In genomic region chr20:62777528-62777830, GRCh38 we compare ENCODE assay signal across 14 cellular contexts. TPM values are rescaled to one million over a fixed set of nuclear protein-coding genes. Genes with fewer than 3 reads are reported as not detected.
A peak's percentile ranks its signal among the peaks of the same experiment; 100 is the strongest.
DNase-seq lines count a peak whose midpoint lies in the region; ATAC-seq and TF ChIP-seq lines count a peak whose summit lies in the region.
"Had no signal": no experiment of that assay in that cellular context is flagged by ENCODE, and none has a peak within 500 bp of the region (broad histone marks: within the 10 kb centered on the region; RNA-seq: fewer than 3 reads in every experiment).

No MANE protein-coding gene starts in this region.

- H3K27me3 ChIP-seq in OCI-LY3 (ENCODE audit: low read depth, low read length): peaks cover 11% of the 10 kb centered on the region
- H3K27me3 ChIP-seq: brain microvascular endothelial cell, upper lobe of left lung had no signal

- no peak overlapping the region for H3K4me3 Mint-ChIP-seq in activated naive CD4-positive, alpha-beta T cell treated with anti-CD3 and anti-CD28 coated beads, Interleukin-2, amount 10 ng/mL, durations not matched to agents 7 days and 5 days
- H3K4me3 Mint-ChIP-seq in stimulated activated naive B cell treated with anti-CD40 and anti-IgM and Interleukin-4, amounts not matched to agents 10 μg/mL and 1 μg/mL and 100 μg/mL, for 72 hours: no peak overlapping the region
- H3K4me3 Mint-ChIP-seq: mesothelial cell of epicardium had no signal

- H3K27ac Mint-ChIP-seq in activated naive CD4-positive, alpha-beta T cell treated with anti-CD3 and anti-CD28 coated beads, Interleukin-2, amount 10 ng/mL, durations not matched to agents 7 days and 5 days: peak overlapping the region; percentile 91
- H3K27ac Mint-ChIP-seq in stimulated activated naive B cell treated with anti-CD40 and anti-IgM and Interleukin-4, amounts not matched to agents 10 μg/mL and 1 μg/mL and 100 μg/mL, for 72 hours: peak overlapping the region; percentile 92
- H3K27ac Mint-ChIP-seq: mesothelial cell of epicardium had no signal

- CTCF ChIA-PET in activated naive CD4-positive, alpha-beta T cell treated with anti-CD3 and anti-CD28 coated beads, Interleukin-2, amount 10 ng/mL, durations not matched to agents 7 days and 5 days (lab: Charles Lee): no interaction called here

- peaks cover 14% of the 10 kb centered on the region for H3K27me3 Mint-ChIP-seq in activated naive CD4-positive, alpha-beta T cell treated with anti-CD3 and anti-CD28 coated beads, Interleukin-2, amount 10 ng/mL, durations not matched to agents 7 days and 5 days
- H3K27me3 Mint-ChIP-seq in stimulated activated naive B cell treated with anti-CD40 and anti-IgM and Interleukin-4, amounts not matched to agents 10 μg/mL and 1 μg/mL and 100 μg/mL, for 72 hours: no peaks in the 10 kb centered on the region

- no peak overlapping the region for H2AFZ ChIP-seq in OCI-LY3 (ENCODE audit: low read depth, low read length)
- H2AFZ ChIP-seq: GM23248 had no signal

- peaks cover 48% of the 10 kb centered on the region for H3K4me1 Mint-ChIP-seq in activated naive CD4-positive, alpha-beta T cell treated with anti-CD3 and anti-CD28 coated beads, Interleukin-2, amount 10 ng/mL, durations not matched to agents 7 days and 5 days
- peaks cover 26 to 32% of the 10 kb centered on the region in 2 donors for H3K4me1 Mint-ChIP-seq in stimulated activated naive B cell treated with anti-CD40 and anti-IgM and Interleukin-4, amounts not matched to agents 10 μg/mL and 1 μg/mL and 100 μg/mL, for 72 hours

- no peak for TF ChIP-seq CTCF in OCI-LY3 (IDR thresholded peaks at IDR 0.05; ENCODE audit: low read depth, low read length)

- H3K9ac ChIP-seq in OCI-LY3 (ENCODE audit: low read length): no peak overlapping the region
- H3K9ac ChIP-seq: GM23248 had no signal

- no peaks in the 10 kb centered on the region for H3K36me3 ChIP-seq in OCI-LY3 (replicated peaks; ENCODE audit: low read depth, low read length)
- H3K36me3 ChIP-seq: brain microvascular endothelial cell, gastrocnemius medialis, upper lobe of left lung had no signal

- DNase-seq in activated naive CD4-positive, alpha-beta T cell treated with anti-CD3 and anti-CD28 coated beads, Interleukin-2, amount 10 ng/mL, durations not matched to agents 7 days and 5 days: no peak
- DNase-seq in activated naive CD4-positive, alpha-beta T cell (lab: John Stamatoyannopoulos, UW): no peak
- DNase-seq in cerebellar cortex (ENCODE audit: low spot score) (peak; percentile 82), SKM-1 treated with dmso at 0.1 percent for 144 hours (lab: John Stamatoyannopoulos, UW; ENCODE audit: unreplicated experiment) (no peak), SK-N-DZ (ENCODE audit: low spot score) (no peak), NCI-H1694 (lab: John Stamatoyannopoulos, UW) (no peak)
- DNase-seq in stimulated activated naive B cell treated with anti-CD40 and anti-IgM and Interleukin-4, amounts not matched to agents 10 μg/mL and 1 μg/mL and 100 μg/mL, for 72 hours: no peak
- DNase-seq: brain microvascular endothelial cell, GM23248, posterior cingulate gyrus had no signal

- H3K4me2 ChIP-seq in OCI-LY3 (ENCODE audit: low read length): peak overlapping the region; percentile 67

- peaks cover 5% of the 10 kb centered on the region for H3K9me3 Mint-ChIP-seq in activated naive CD4-positive, alpha-beta T cell treated with anti-CD3 and anti-CD28 coated beads, Interleukin-2, amount 10 ng/mL, durations not matched to agents 7 days and 5 days
- H3K9me3 Mint-ChIP-seq in stimulated activated naive B cell treated with anti-CD40 and anti-IgM and Interleukin-4, amounts not matched to agents 10 μg/mL and 1 μg/mL and 100 μg/mL, for 72 hours: peaks cover 3 to 7% of the 10 kb centered on the region in 2 donors
- H3K9me3 Mint-ChIP-seq: mesothelial cell of epicardium had no signal

- no peaks in the 10 kb centered on the region for H3K9me3 ChIP-seq in OCI-LY3 (ENCODE audit: insufficient read depth, low read length)
- H3K9me3 ChIP-seq: gastrocnemius medialis, upper lobe of left lung had no signal

- H3K4me3 ChIP-seq in OCI-LY3 (ENCODE audit: low read length): peak overlapping the region; percentile 57
- H3K4me3 ChIP-seq: gastrocnemius medialis, GM23248, upper lobe of left lung had no signal

- H4K20me1 ChIP-seq in OCI-LY3 (ENCODE audit: insufficient read depth, low read length): no peaks in the 10 kb centered on the region

- peaks cover 9% of the 10 kb centered on the region for H3K4me1 ChIP-seq in OCI-LY3 (ENCODE audit: low read length)

- no peaks in the 10 kb centered on the region for H3K79me2 ChIP-seq in OCI-LY3 (ENCODE audit: low read length)

- no peak for ATAC-seq in stimulated activated naive B cell treated with anti-CD40 and anti-IgM and Interleukin-4, amounts not matched to agents 10 μg/mL and 1 μg/mL and 100 μg/mL, for 72 hours (replicated peaks)

- H3K36me3 Mint-ChIP-seq in activated naive CD4-positive, alpha-beta T cell treated with anti-CD3 and anti-CD28 coated beads, Interleukin-2, amount 10 ng/mL, durations not matched to agents 7 days and 5 days: peaks cover 5% of the 10 kb centered on the region
- peaks cover 0 to 4% of the 10 kb centered on the region in 2 donors for H3K36me3 Mint-ChIP-seq in stimulated activated naive B cell treated with anti-CD40 and anti-IgM and Interleukin-4, amounts not matched to agents 10 μg/mL and 1 μg/mL and 100 μg/mL, for 72 hours
- H3K36me3 Mint-ChIP-seq: mesothelial cell of epicardium had no signal

- H3K27ac ChIP-seq in OCI-LY3 (ENCODE audit: low read length): no peak overlapping the region
- H3K27ac ChIP-seq: brain microvascular endothelial cell, gastrocnemius medialis, GM23248 had no signal

RNA-seq across cellular contexts. Expression of gene MRGBP, which starts 18.8 kb away (rescaled TPM):
- 32.5 and 36.2 TPM in 2 replicates for polyA plus RNA-seq in SK-N-DZ (2014; cell fraction: cytosol; rRNA removed)
- 38.2 and 42.4 TPM in 2 replicates for polyA plus RNA-seq in SK-N-DZ (2014; cell fraction: nucleus; rRNA removed)

RNA-seq across cellular contexts. Expression of gene OGFR, which starts 27.2 kb away (rescaled TPM):
- 26.0 and 50.0 TPM in 2 replicates for polyA plus RNA-seq in SK-N-DZ (2014; cell fraction: cytosol; rRNA removed)
- polyA plus RNA-seq in SK-N-DZ (2014; cell fraction: nucleus; rRNA removed): 40.1 and 56.7 TPM in 2 replicates

RNA-seq across cellular contexts. Expression of gene COL9A3, which starts 39.4 kb away (rescaled TPM):
- polyA plus RNA-seq in SK-N-DZ (2014; cell fraction: cytosol; rRNA removed): 0.80 and 4.1 TPM in 2 replicates
- polyA plus RNA-seq in SK-N-DZ (2014; cell fraction: nucleus; rRNA removed): 27.0 and 28.9 TPM in 2 replicates
